ENCODE assay signal across 10 cellular contexts in the genomic region with DNA sequence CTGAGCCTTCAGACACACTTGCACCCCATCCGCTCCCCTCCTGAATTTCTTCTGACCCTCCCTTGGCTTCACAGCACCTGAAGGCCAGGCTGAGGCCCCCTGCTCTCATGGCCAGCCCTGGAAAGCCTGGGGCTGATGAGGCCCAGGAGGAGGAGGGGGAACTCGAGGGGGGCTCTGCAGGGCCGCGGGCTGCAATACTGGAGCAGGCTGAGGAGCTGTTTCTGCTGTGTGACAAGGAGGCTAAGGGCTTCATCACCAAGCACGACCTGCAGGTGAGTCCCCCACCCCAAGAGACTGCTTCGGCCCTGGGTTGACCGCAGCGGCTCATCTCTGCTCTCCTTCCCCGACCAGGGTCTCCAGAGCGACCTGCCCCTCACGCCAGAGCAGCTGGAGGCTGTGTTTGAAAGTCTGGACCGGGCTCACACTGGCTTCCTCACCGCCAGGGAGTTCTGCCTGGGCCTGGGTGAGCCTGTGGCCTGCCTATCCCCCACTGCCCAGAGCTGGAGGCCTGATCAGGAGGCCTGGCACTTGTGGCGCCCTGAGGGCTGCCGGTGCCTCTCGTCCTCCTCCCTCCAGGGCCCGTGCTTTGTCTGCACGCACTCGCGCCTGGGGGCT. TPM values are rescaled to one million over a fixed set of nuclear protein-coding genes. Genes with fewer than 3 reads are reported as not detected.
DNase-seq lines count a peak whose midpoint lies in the region; ATAC-seq and TF ChIP-seq lines count a peak whose summit lies in the region.
"Had no signal": no experiment of that assay in that cellular context is flagged by ENCODE, and none has a peak within 500 bp of the region (broad histone marks: within the 10 kb centered on the region; RNA-seq: fewer than 3 reads in every experiment).

No MANE protein-coding gene starts in this region.

- no peaks in the 10 kb centered on the region for H3K79me2 ChIP-seq in mesendoderm (ENCODE audit: control insufficient read depth, insufficient read depth, low read length)
- H3K79me2 ChIP-seq: parathyroid adenoma had no signal

- no peaks in the 10 kb centered on the region for H3K9me3 Mint-ChIP-seq in activated naive CD4-positive, alpha-beta T cell treated with anti-CD3 and anti-CD28 coated beads, Interleukin-2, amount 50 U/mL, for 24 hours
- H3K9me3 Mint-ChIP-seq in activated naive CD4-positive, alpha-beta T cell treated with anti-CD3 and anti-CD28 coated beads, Interleukin-2, amount 50 U/mL, for 72 hours, result no peaks in the 10 kb centered on the region

- no peaks in the 10 kb centered on the region for H3K79me1 ChIP-seq in mesendoderm (ENCODE audit: low read length)

- H3K4ac ChIP-seq in mesendoderm (ENCODE audit: low read depth, low read length), result no peak overlapping the region

- H3K36me3 Mint-ChIP-seq in activated naive CD4-positive, alpha-beta T cell treated with anti-CD3 and anti-CD28 coated beads, Interleukin-2, amount 50 U/mL, for 24 hours, result no peaks in the 10 kb centered on the region
- H3K36me3 Mint-ChIP-seq in activated naive CD4-positive, alpha-beta T cell treated with anti-CD3 and anti-CD28 coated beads, Interleukin-2, amount 50 U/mL, for 72 hours, result peaks cover 5 to 7% of the 10 kb centered on the region in 2 donors

- H3K18ac ChIP-seq in mesendoderm (ENCODE audit: low read length), result no peak overlapping the region

- peak overlapping the region; percentile 24 for H3K23ac ChIP-seq in mesendoderm (ENCODE audit: low read length)

- H3K4me3 Mint-ChIP-seq in activated naive CD4-positive, alpha-beta T cell treated with anti-CD3 and anti-CD28 coated beads, Interleukin-2, amount 50 U/mL, for 24 hours, result peak overlapping the region; percentile 65

- H3K4me1 Mint-ChIP-seq in activated naive CD4-positive, alpha-beta T cell treated with anti-CD3 and anti-CD28 coated beads, Interleukin-2, amount 50 U/mL, for 24 hours, result peaks cover 32% of the 10 kb centered on the region

- peak overlapping the region; percentile 35 for H3K27ac Mint-ChIP-seq in activated naive CD4-positive, alpha-beta T cell treated with anti-CD3 and anti-CD28 coated beads, Interleukin-2, amount 50 U/mL, for 24 hours
- no peak overlapping the region for H3K27ac Mint-ChIP-seq in activated naive CD4-positive, alpha-beta T cell treated with anti-CD3 and anti-CD28 coated beads, Interleukin-2, amount 50 U/mL, for 72 hours

- no peak overlapping the region for H2AK5ac ChIP-seq in mesendoderm (ENCODE audit: low read length)

- peaks cover 89% of the 10 kb centered on the region for H3K4me1 ChIP-seq in body of pancreas
- H3K4me1 ChIP-seq in mesendoderm (ENCODE audit: control insufficient read depth, low read depth, low read length), result peaks cover 9% of the 10 kb centered on the region
- H3K4me1 ChIP-seq in tibial nerve, result peaks cover 0 to 67% (median 47%) of the 10 kb centered on the region in 4 donors

- no peaks in the 10 kb centered on the region for H3K9me3 ChIP-seq in body of pancreas
- no peaks in the 10 kb centered on the region for H3K9me3 ChIP-seq in tibial nerve

- no peak for DNase-seq in activated naive CD4-positive, alpha-beta T cell treated with anti-CD3 and anti-CD28 coated beads, Interleukin-2, amount 50 U/mL, for 72 hours (ENCODE audit: low spot score in 2 of 2)
- DNase-seq in body of pancreas (no peak), mesendoderm (no peak), tibial nerve (ENCODE audit: low spot score in 2 of 2) (no peak), midbrain (lab: John Stamatoyannopoulos, UW) (no peak), NCI-H1930 (lab: John Stamatoyannopoulos, UW) (no peak)
- DNase-seq: activated naive CD4-positive, alpha-beta T cell treated with anti-CD3 and anti-CD28 coated beads, Interleukin-2, amount 50 U/mL, for 16 hours had no signal

- peak overlapping the region; percentile 81 for H3K56ac ChIP-seq in mesendoderm (ENCODE audit: low read length)

- no peak for TF ChIP-seq EP300 in tibial nerve (IDR thresholded peaks at IDR 0.05)

- H3K9ac ChIP-seq in mesendoderm (ENCODE audit: low read length), result peak overlapping the region; percentile 70
- H3K9ac ChIP-seq: parathyroid adenoma had no signal

- no peak overlapping the region for H4K8ac ChIP-seq in mesendoderm (ENCODE audit: low read depth, low read length)

- H2BK120ac ChIP-seq in mesendoderm (ENCODE audit: low read depth, low read length), result no peak overlapping the region

- H3K27me3 ChIP-seq in body of pancreas (no peaks in the 10 kb centered on the region), mesendoderm (ENCODE audit: insufficient read depth, low read length, poor library complexity) (peaks cover 3% of the 10 kb centered on the region), tibial nerve (peaks cover 0 to 59% of the 10 kb centered on the region in 2 donors)

- peaks cover 10% of the 10 kb centered on the region for H3K27me3 Mint-ChIP-seq in activated naive CD4-positive, alpha-beta T cell treated with anti-CD3 and anti-CD28 coated beads, Interleukin-2, amount 50 U/mL, for 24 hours

- no peak for TF ChIP-seq CTCF in body of pancreas (IDR thresholded peaks at IDR 0.05)
- TF ChIP-seq CTCF in tibial nerve (IDR thresholded peaks at IDR 0.05), result no peak

- no peak overlapping the region for H3K4me2 ChIP-seq in mesendoderm (ENCODE audit: low read length)

- intact Hi-C loops in body of pancreas (cut with DNase I), result no loop called here

- 35 to 73% methylated on average over 4 to 20 of the region's 20 CpGs for WGBS in body of pancreas, 2 donors
- no CpG with 5 or more reads among the region's 20 CpGs for WGBS in mesendoderm (ENCODE audit: extremely low coverage, insufficient coverage, low lambda C conversion rate)
- WGBS in tibial nerve, 2 donors, result 59 to 71% methylated on average over 14 to 20 of the region's 20 CpGs

- no peak overlapping the region for H2BK15ac ChIP-seq in mesendoderm (replicated peaks; ENCODE audit: low read depth)

- H2BK5ac ChIP-seq in mesendoderm (ENCODE audit: low read length), result no peak overlapping the region

- H4K5ac ChIP-seq in mesendoderm (ENCODE audit: low read length), result no peak overlapping the region

- H3K4me3 ChIP-seq in body of pancreas, result no peak overlapping the region
- no peak overlapping the region for H3K4me3 ChIP-seq in mesendoderm (ENCODE audit: low read length)
- H3K4me3 ChIP-seq in tibial nerve, result peak overlapping the region in 1 of 4 donors; percentile 44

- H3K36me3 ChIP-seq in body of pancreas (replicated peaks in 1 of 2; ENCODE audit: insufficient read depth in 1 of 2, low read depth in 2 of 2) (peaks cover 0 to under 1% of the 10 kb centered on the region in 2 donors), mesendoderm (ENCODE audit: control insufficient read depth, insufficient read depth, low read length) (no peaks in the 10 kb centered on the region), tibial nerve (peaks cover 0 to 23% (median 19%) of the 10 kb centered on the region in 3 donors)

- ATAC-seq in activated naive CD4-positive, alpha-beta T cell treated with anti-CD3 and anti-CD28 coated beads, Interleukin-2, amount 50 U/mL, for 72 hours, result no peak
- ATAC-seq in body of pancreas, result no peak
- no peak for ATAC-seq in activated CD4-positive, CD25-positive, alpha-beta regulatory T cell treated with anti-CD3 and anti-CD28 coated beads, Interleukin-2, amount 50 U/mL, for 24 hours

- no peak for TF ChIP-seq POLR2A in body of pancreas (IDR thresholded peaks at IDR 0.05)
- no peak for TF ChIP-seq POLR2A in tibial nerve (IDR thresholded peaks at IDR 0.05)

- H3K27ac ChIP-seq in body of pancreas (peak overlapping the region; percentile 92 to 100 (median 95)), mesendoderm (ENCODE audit: low read depth, low read length) (no peak overlapping the region), tibial nerve (peak overlapping the region in 3 of 4 donors; percentile 3 to 65 (median 32))
- H3K27ac ChIP-seq: parathyroid adenoma had no signal

RNA-seq across cellular contexts. Expression of gene CRACR2B, which starts 0.9 kb away (rescaled TPM):
- total RNA-seq in activated naive CD4-positive, alpha-beta T cell treated with anti-CD3 and anti-CD28 coated beads, Interleukin-2, amount 50 U/mL, for 72 hours, result 1 to 10 TPM in 1 of 2 donors, under 1 TPM in 1; 0.66 to 1.9 TPM
- total RNA-seq in body of pancreas (100 to 1,000 TPM; 134 to 368 TPM), tibial nerve (10 to 100 TPM in 3 of 4 donors, 1 to 10 TPM in 1; 7.1 to 19.7 (median 16.8) TPM)
- 5.0 TPM for polyA plus RNA-seq in mesendoderm (2013, experiment 1 of 2)
- 4.8 TPM for polyA plus RNA-seq in mesendoderm (2013, experiment 2 of 2)

RNA-seq across cellular contexts. Expression of gene CD151, which starts 4.1 kb away (rescaled TPM):
- total RNA-seq in activated naive CD4-positive, alpha-beta T cell treated with anti-CD3 and anti-CD28 coated beads, Interleukin-2, amount 50 U/mL, for 72 hours, result 10 to 100 TPM; 42.8 to 46.0 TPM
- total RNA-seq in body of pancreas (100 to 1,000 TPM; 152 to 282 TPM), tibial nerve (100 to 1,000 TPM; 264 to 309 (median 281) TPM)
- polyA plus RNA-seq in mesendoderm (2013, experiment 1 of 2), result 58.7 TPM
- 55.5 TPM for polyA plus RNA-seq in mesendoderm (2013, experiment 2 of 2)

RNA-seq across cellular contexts. Expression of gene PNPLA2, which starts 9.9 kb away (rescaled TPM):
- total RNA-seq in activated naive CD4-positive, alpha-beta T cell treated with anti-CD3 and anti-CD28 coated beads, Interleukin-2, amount 50 U/mL, for 72 hours, result 10 to 100 TPM; 24.5 to 49.1 TPM
- total RNA-seq in body of pancreas, result 100 to 1,000 TPM in 1 of 2 donors, 10 to 100 TPM in 1; 72.1 to 351 TPM
- 25.3 TPM for polyA plus RNA-seq in mesendoderm (2013, experiment 1 of 2)
- 26.5 TPM for polyA plus RNA-seq in mesendoderm (2013, experiment 2 of 2)
- 100 to 1,000 TPM; 136 to 314 (median 187) TPM for total RNA-seq in tibial nerve

RNA-seq across cellular contexts. Expression of gene POLR2L, which starts 13.7 kb away (rescaled TPM):
- 10 to 100 TPM; 50.4 to 95.1 TPM for total RNA-seq in activated naive CD4-positive, alpha-beta T cell treated with anti-CD3 and anti-CD28 coated beads, Interleukin-2, amount 50 U/mL, for 72 hours
- total RNA-seq in body of pancreas, result 10 to 100 TPM; 33.5 to 83.4 TPM
- 270 TPM for polyA plus RNA-seq in mesendoderm (2013, experiment 1 of 2)
- 276 TPM for polyA plus RNA-seq in mesendoderm (2013, experiment 2 of 2)
- total RNA-seq in tibial nerve, result 100 to 1,000 TPM in 2 of 4 donors, 10 to 100 TPM in 2; 71.7 to 140 (median 110) TPM

RNA-seq across cellular contexts. Expression of gene TSPAN4, which starts 14.0 kb away (rescaled TPM):
- 10 to 100 TPM; 12.6 to 18.9 TPM for total RNA-seq in activated naive CD4-positive, alpha-beta T cell treated with anti-CD3 and anti-CD28 coated beads, Interleukin-2, amount 50 U/mL, for 72 hours
- total RNA-seq in body of pancreas (10 to 100 TPM; 44.9 to 87.7 TPM), tibial nerve (100 to 1,000 TPM; 139 to 256 (median 221) TPM)
- 20.6 TPM for polyA plus RNA-seq in mesendoderm (2013, experiment 1 of 2)
- 19.9 TPM for polyA plus RNA-seq in mesendoderm (2013, experiment 2 of 2)

Comparison
In these comparisons a context has a peak if more than half of its experiments do, and no peak if none do; other contexts are left out.
1. RNA of gene CRACR2B, which starts 0.9 kb away (total RNA-seq): 134 to 368 TPM in body of pancreas; 7.1 to 19.7 TPM in tibial nerve and 0.66 to 1.9 TPM in activated naive CD4-positive, alpha-beta T cell treated with anti-CD3 and anti-CD28 coated beads, Interleukin-2, amount 50 U/mL, for 72 hours; every median in the first group is over 4 times any median in the second.